17 cellular contexts compared by ENCODE assay signal in the genomic region with DNA sequence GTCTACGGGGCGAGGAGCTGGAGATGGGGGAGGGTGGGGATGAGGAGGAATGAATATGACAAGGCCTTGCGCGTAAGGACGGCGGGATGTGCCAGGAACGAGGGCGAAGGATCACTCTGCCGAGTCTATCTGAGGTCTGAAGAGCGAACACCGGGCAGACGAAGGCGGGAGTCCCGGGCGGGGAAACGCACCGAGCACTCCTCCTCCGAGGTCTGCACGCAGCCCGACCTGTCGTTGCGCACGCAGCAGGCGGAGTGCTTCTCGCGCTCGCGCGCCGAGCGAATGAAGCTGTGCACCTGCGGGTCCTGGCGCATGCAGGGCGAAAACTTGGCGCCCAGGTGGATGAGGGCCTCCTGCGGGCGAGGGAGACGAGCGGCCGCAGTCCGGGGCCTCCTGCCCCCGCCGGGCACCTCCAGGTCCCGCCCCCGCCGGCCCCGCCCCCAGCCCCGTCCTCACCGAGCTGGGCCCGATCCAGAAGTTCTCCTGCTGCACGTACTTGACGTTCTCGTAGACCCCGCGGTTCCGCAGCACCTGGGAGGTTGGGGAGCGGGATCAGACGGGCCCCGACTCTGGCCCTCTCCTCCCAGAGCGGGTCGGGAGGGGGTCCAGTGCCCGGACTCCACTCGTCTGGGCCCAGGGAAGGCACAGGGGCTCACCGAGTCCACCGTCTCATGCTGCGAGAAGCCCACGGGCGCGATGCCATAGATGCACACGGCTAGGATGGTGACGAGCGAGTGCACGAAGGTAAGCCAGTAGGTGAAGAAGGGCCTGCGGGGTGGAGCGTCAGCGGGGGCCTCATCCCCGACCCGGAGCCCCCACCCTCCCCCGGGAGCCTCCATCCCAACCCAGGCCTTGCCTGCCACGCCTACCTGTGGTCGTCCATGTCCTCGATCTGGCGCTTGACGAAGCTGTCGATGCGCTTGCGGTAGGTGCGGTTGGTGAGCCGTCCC. TPM values are rescaled to one million over a fixed set of nuclear protein-coding genes. Genes with fewer than 3 reads are reported as not detected.
"Had no signal": no experiment of that assay in that cellular context is flagged by ENCODE, and none has a peak within 500 bp of the region (broad histone marks: within the 10 kb centered on the region; RNA-seq: fewer than 3 reads in every experiment).

No MANE protein-coding gene starts in this region.

- ATAC-seq: activated T-helper 17 cell treated with anti-CD3 and anti-CD28 coated beads, Interleukin-2, amount 50 U/mL, for 72 hours; gastroesophageal sphincter; left lobe of liver; natural killer cell; stimulated activated effector memory CD8-positive, alpha-beta T cell treated with anti-CD3 and anti-CD28 coated beads, Interleukin-12 subunit alpha, Interleukin-12 subunit beta, amount 100 ng/mL, for 72 hours had no signal

- H3K4me3 ChIP-seq: ascending aorta, breast epithelium, gastroesophageal sphincter had no signal

- H3K27me3 ChIP-seq: ascending aorta, breast epithelium, gastroesophageal sphincter had no signal

- H3K27ac ChIP-seq: ascending aorta, breast epithelium, gastroesophageal sphincter had no signal

- FAIRE-seq: islet of Langerhans had no signal

- DNase-seq: activated CD4-positive, alpha-beta T cell treated with anti-CD3 and anti-CD28 coated beads for 1 hour; activated CD4-positive, alpha-beta T cell treated with anti-CD3 and anti-CD28 coated beads, Interleukin-2, amount 50 U/mL, for 4 hours; activated naive CD4-positive, alpha-beta T cell treated with Interleukin-2 at 50 U/mL for 16 hours; activated T-cell treated with anti-CD3 and anti-CD28 coated beads for 4 hours; cerebellar nuclear complex; endodermal cell; erythroblast; mesenchymal stem cell; natural killer cell; occipital lobe had no signal

- H3K9me3 ChIP-seq: ascending aorta, breast epithelium, gastroesophageal sphincter had no signal

RNA-seq across cellular contexts. Expression of a gene that starts 7.6 kb away (rescaled TPM):
- total RNA-seq: ascending aorta had no signal

RNA-seq across cellular contexts. Expression of a gene that starts 7.8 kb away (rescaled TPM):
- total RNA-seq: ascending aorta had no signal
